In the genomic region with DNA sequence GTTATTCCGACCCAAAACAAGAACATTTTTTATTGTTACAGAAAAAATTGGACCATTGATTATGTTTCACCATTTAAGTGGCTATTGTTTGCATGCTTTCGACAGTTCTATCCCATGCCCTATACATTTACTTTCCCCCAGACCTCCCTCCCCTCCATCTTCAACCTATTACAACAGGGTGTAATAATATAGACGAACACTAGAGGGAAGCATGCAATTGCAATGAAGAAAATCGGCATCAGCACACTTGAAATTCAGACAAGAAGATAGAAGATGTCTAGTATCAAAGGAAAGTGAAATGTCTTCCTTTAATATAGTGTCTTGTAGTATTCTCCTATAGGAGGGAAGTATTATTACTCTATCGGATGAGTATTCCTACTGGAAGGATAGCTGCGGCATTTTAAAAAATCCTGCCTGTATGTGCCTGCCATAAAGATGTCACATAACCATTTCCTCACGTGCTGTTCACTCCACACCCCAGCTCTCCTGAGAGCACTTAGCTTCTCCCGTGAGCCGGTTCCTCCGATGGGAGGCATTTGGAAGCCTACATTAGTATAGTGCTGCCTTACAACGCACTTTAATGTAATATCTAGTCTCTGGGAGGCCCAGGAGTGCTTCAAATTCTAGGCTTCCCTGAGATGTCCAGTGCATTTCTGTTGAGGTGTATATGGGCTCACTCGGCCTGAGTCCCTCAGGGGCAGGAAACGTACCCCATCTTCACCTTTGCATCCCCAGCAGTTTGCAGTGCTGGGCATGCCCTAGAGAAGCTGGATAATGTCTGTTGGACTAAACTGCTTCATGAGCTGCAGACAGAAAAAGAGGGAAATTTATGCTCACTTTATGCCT, we compare ENCODE assay signal across 9 cellular contexts. TPM values are rescaled to one million over a fixed set of nuclear protein-coding genes. Genes with fewer than 3 reads are reported as not detected.
DNase-seq lines count a peak whose midpoint lies in the region; ATAC-seq and TF ChIP-seq lines count a peak whose summit lies in the region.
"Had no signal": no experiment of that assay in that cellular context is flagged by ENCODE, and none has a peak within 500 bp of the region (broad histone marks: within the 10 kb centered on the region; RNA-seq: fewer than 3 reads in every experiment).

No MANE protein-coding gene starts in this region.

- intact Hi-C loops in Right ventricle myocardium inferior (cut with DNase I) = loop anchor here (1.0 to 5.0 kb wide), 3 partner anchors 41 to 425 kb away; partner anchors contain the start of gene SIAH2
- intact Hi-C loops in cardiac septum (cut with DNase I) = loop anchor here (2.0 to 5.0 kb wide), 4 partner anchors 41 to 425 kb away; partner anchors contain the start of gene SIAH2

- H3K27me3 Mint-ChIP-seq in nephron progenitor cell (ENCODE audit: low read depth, poor library complexity) = peaks cover 8% of the 10 kb centered on the region
- H3K27me3 Mint-ChIP-seq: dendritic cell treated with granulocyte-macrophage colony-stimulating factor and Interleukin-4, amounts not matched to agents 40 ng/mL and 50 ng/mL, for 4 days had no signal

- no peaks in the 10 kb centered on the region for H3K36me3 Mint-ChIP-seq in nephron progenitor cell (ENCODE audit: low read depth)

- peak; percentile 85 for TF ChIP-seq CTCF in nephron progenitor cell (IDR thresholded peaks at IDR 0.05)

- DNase-seq in Right ventricle myocardium inferior (ENCODE audit: missing footprints) (no peak), cardiac septum (ENCODE audit: low spot score) (no peak), NCI-H146 treated with DMSO at 0.1 percent for 48 hours (lab: John Stamatoyannopoulos, UW; ENCODE audit: unreplicated experiment) (peak; percentile 88), fibroblast of gingiva (ENCODE audit: low read depth) (peak; percentile 55), nephron progenitor cell (peak; percentile 17)
- DNase-seq in activated effector memory CD4-positive, alpha-beta T cell treated with Interleukin-2 at 50 U/mL for 16 hours = no peak

- peak; percentile 70 for ATAC-seq in Right ventricle myocardium inferior
- ATAC-seq in HG02763 (IDR thresholded peaks at IDR 0.05; ENCODE audit: unreplicated experiment) = peak; percentile 65
- ATAC-seq in SK-N-SH treated with all-trans-retinoic acid at 6 μM for 48 hours = peak; percentile 87

- H3K4me3 Mint-ChIP-seq in nephron progenitor cell = no peak overlapping the region
- H3K4me3 Mint-ChIP-seq: dendritic cell treated with granulocyte-macrophage colony-stimulating factor and Interleukin-4, amounts not matched to agents 40 ng/mL and 50 ng/mL, for 4 days had no signal

- H3K9me3 Mint-ChIP-seq in nephron progenitor cell = peaks cover 12% of the 10 kb centered on the region
- H3K9me3 Mint-ChIP-seq: dendritic cell treated with granulocyte-macrophage colony-stimulating factor and Interleukin-4, amounts not matched to agents 40 ng/mL and 50 ng/mL, for 4 days had no signal

- peaks cover 8% of the 10 kb centered on the region for H3K4me1 Mint-ChIP-seq in nephron progenitor cell

- H3K27ac Mint-ChIP-seq in nephron progenitor cell = no peak overlapping the region
- H3K27ac Mint-ChIP-seq: dendritic cell treated with granulocyte-macrophage colony-stimulating factor and Interleukin-4, amounts not matched to agents 40 ng/mL and 50 ng/mL, for 4 days had no signal

TF ChIP-seq in SK-N-SH treated with all-trans-retinoic acid at 6 μM for 48 hours, 23 proteins besides CTCF, POLR2A, EP300 and RAD21:
- no peak for TF ChIP-seq ISL1 (CRISPR knock-in tag; IDR thresholded peaks at IDR 0.05)
- TF ChIP-seq ESRRG (CRISPR knock-in tag; IDR thresholded peaks at IDR 0.05) = no peak
- no peak for TF ChIP-seq TOX (CRISPR knock-in tag; IDR thresholded peaks at IDR 0.05; ENCODE audit: borderline replicate concordance)
- no peak for TF ChIP-seq OSR1 (CRISPR knock-in tag; IDR thresholded peaks at IDR 0.05)

RNA-seq across cellular contexts. Expression of gene ERICH6, which starts 17.8 kb away (rescaled TPM):
- total RNA-seq in Right ventricle myocardium inferior (not detected), cardiac septum (0.19 TPM)

RNA-seq across cellular contexts. Expression of gene SIAH2, which starts 41.5 kb away (rescaled TPM):
- total RNA-seq in Right ventricle myocardium inferior (20.6 TPM), cardiac septum (34.4 TPM)

Comparison
In these comparisons a context has a peak if more than half of its experiments do, and no peak if none do; other contexts are left out.
1. DNase-seq: peak in NCI-H146 treated with DMSO at 0.1 percent for 48 hours (single experiment), fibroblast of gingiva (single experiment) and nephron progenitor cell (single experiment); none in Right ventricle myocardium inferior (single experiment), cardiac septum (single experiment) and activated effector memory CD4-positive, alpha-beta T cell treated with Interleukin-2 at 50 U/mL for 16 hours (single experiment).
2. Peak in every context shown above with its lines, with median percentiles within 50 percentile points of each other: ATAC-seq.